Comparison of ENCODE assay signal across 15 cellular contexts in genomic region chr18:45785015-45785597, GRCh38. TPM values are rescaled to one million over a fixed set of nuclear protein-coding genes. Genes with fewer than 3 reads are reported as not detected.
DNase-seq lines count a peak whose midpoint lies in the region; ATAC-seq, FAIRE-seq and TF ChIP-seq lines count a peak whose summit lies in the region.
"Had no signal": no experiment of that assay in that cellular context is flagged by ENCODE, and none has a peak within 500 bp of the region (broad histone marks: within the 10 kb centered on the region; RNA-seq: fewer than 3 reads in every experiment).

No MANE protein-coding gene starts in this region.

- H3K4me3 ChIP-seq in GM23338: no peak overlapping the region
- H3K4me3 ChIP-seq in keratinocyte (ENCODE audit: control insufficient read depth in 2 of 3, extremely low read depth in 1 of 3, insufficient read depth in 2 of 3, low read depth in 1 of 3, low read length in 3 of 3): no peak overlapping the region
- H3K4me3 ChIP-seq: lung had no signal

- H3K9me3 ChIP-seq in keratinocyte (ENCODE audit: control insufficient read depth, low read depth, low read length): no peaks in the 10 kb centered on the region

- H3K9ac ChIP-seq in keratinocyte (ENCODE audit: control insufficient read depth, extremely low read depth, insufficient read depth, low read length): no peak overlapping the region

- intact Hi-C loops in activated T-helper 2 cell treated with anti-CD3 and anti-CD28 coated beads, Interferon-gamma antibody, Interleukin-2, Interleukin-4, amounts not matched to agents 10 μg/mL and 5 μg/mL and 100 μg/mL, durations not matched to agents 14 hours and 24 hours and 36 hours (cut with micrococcal nuclease): no loop called here

- H3K4me1 ChIP-seq in GM23338 (ENCODE audit: insufficient read depth) (peaks cover 6% of the 10 kb centered on the region), keratinocyte (ENCODE audit: control insufficient read depth, extremely low read depth, insufficient read depth, low read length) (peaks cover 23% of the 10 kb centered on the region)

- H3K4me2 ChIP-seq in GM23338 (no peak overlapping the region), keratinocyte (ENCODE audit: control insufficient read depth, extremely low read depth, insufficient read depth, low read depth, low read length) (peak overlapping the region; percentile 71)

- H3K79me2 ChIP-seq in GM23338 (replicated peaks; ENCODE audit: insufficient read depth) (no peaks in the 10 kb centered on the region), keratinocyte (ENCODE audit: control insufficient read depth, insufficient read depth, low read length) (no peaks in the 10 kb centered on the region)

- CTCF ChIA-PET in activated CD4-positive, alpha-beta memory T cell treated with anti-CD3 and anti-CD28 coated beads, Interleukin-2, amount 10 ng/mL, durations not matched to agents 7 days and 5 days (lab: Charles Lee): no interaction called here

- no peak overlapping the region for H3K27ac ChIP-seq in GM23338 (ENCODE audit: low read depth)
- no peak overlapping the region for H3K27ac ChIP-seq in keratinocyte (ENCODE audit: control insufficient read depth, insufficient read depth, low read length)

- H2AFZ ChIP-seq in GM23338 (no peak overlapping the region), keratinocyte (ENCODE audit: control insufficient read depth, low read length) (peak overlapping the region; percentile 72)

- dilution Hi-C loops in keratinocyte (cut with MboI; ENCODE audit: extremely low pct_ligation_motif_present, low sequenced_read_pairs): no loop called here

- no peaks in the 10 kb centered on the region for H3K36me3 Mint-ChIP-seq in GM23338 (ENCODE audit: low read depth)
- no peaks in the 10 kb centered on the region for H3K36me3 Mint-ChIP-seq in activated CD4-positive, alpha-beta memory T cell treated with anti-CD3 and anti-CD28 coated beads, Interleukin-2, amount 10 ng/mL, durations not matched to agents 7 days and 5 days (ENCODE audit: low read depth)
- H3K36me3 Mint-ChIP-seq in activated T-helper 2 cell treated with anti-CD3 and anti-CD28 coated beads, Interferon-gamma antibody, Interleukin-2, Interleukin-4, amounts not matched to agents 10 μg/mL and 5 μg/mL and 100 μg/mL, durations not matched to agents 14 hours and 24 hours and 36 hours (ENCODE audit: low read depth): no peaks in the 10 kb centered on the region

- H3K9me1 ChIP-seq in keratinocyte (ENCODE audit: control insufficient read depth, extremely low read depth, insufficient read depth, low read length): no peaks in the 10 kb centered on the region

- 0 out of 2 replicates have a peak overlapping the region, but pooled peaks have one; percentile 4 for H3K27ac Mint-ChIP-seq in GM23338
- H3K27ac Mint-ChIP-seq in activated CD4-positive, alpha-beta memory T cell treated with anti-CD3 and anti-CD28 coated beads, Interleukin-2, amount 10 ng/mL, durations not matched to agents 7 days and 5 days: peak overlapping the region; percentile 41
- H3K27ac Mint-ChIP-seq in activated T-helper 2 cell treated with anti-CD3 and anti-CD28 coated beads, Interferon-gamma antibody, Interleukin-2, Interleukin-4, amounts not matched to agents 10 μg/mL and 5 μg/mL and 100 μg/mL, durations not matched to agents 14 hours and 24 hours and 36 hours: no peak overlapping the region

- no peaks in the 10 kb centered on the region for H3K9me3 Mint-ChIP-seq in GM23338
- no peaks in the 10 kb centered on the region for H3K9me3 Mint-ChIP-seq in activated CD4-positive, alpha-beta memory T cell treated with anti-CD3 and anti-CD28 coated beads, Interleukin-2, amount 10 ng/mL, durations not matched to agents 7 days and 5 days
- no peaks in the 10 kb centered on the region for H3K9me3 Mint-ChIP-seq in activated T-helper 2 cell treated with anti-CD3 and anti-CD28 coated beads, Interferon-gamma antibody, Interleukin-2, Interleukin-4, amounts not matched to agents 10 μg/mL and 5 μg/mL and 100 μg/mL, durations not matched to agents 14 hours and 24 hours and 36 hours

- TF ChIP-seq CTCF in GM23338 (conservative IDR thresholded peaks at IDR 0.05; ENCODE audit: low read depth in 2 of 2) (no peak), keratinocyte (optimal IDR thresholded peaks at IDR 0.05 in 1 of 3, IDR thresholded peaks at IDR 0.05 in 1 of 3, conservative IDR thresholded peaks at IDR 0.05 in 1 of 3; ENCODE audit: extremely low read depth in 1 of 3, insufficient read depth in 2 of 3, low read length in 3 of 3) (no peak)

- peaks cover 8% of the 10 kb centered on the region for H3K27me3 Mint-ChIP-seq in GM23338 (ENCODE audit: insufficient read depth, low read depth, poor library complexity)
- peaks cover 5% of the 10 kb centered on the region for H3K27me3 Mint-ChIP-seq in activated CD4-positive, alpha-beta memory T cell treated with anti-CD3 and anti-CD28 coated beads, Interleukin-2, amount 10 ng/mL, durations not matched to agents 7 days and 5 days
- H3K27me3 Mint-ChIP-seq in activated T-helper 2 cell treated with anti-CD3 and anti-CD28 coated beads, Interferon-gamma antibody, Interleukin-2, Interleukin-4, amounts not matched to agents 10 μg/mL and 5 μg/mL and 100 μg/mL, durations not matched to agents 14 hours and 24 hours and 36 hours (ENCODE audit: low read depth): peaks cover 7% of the 10 kb centered on the region

- H3K36me3 ChIP-seq in GM23338 (ENCODE audit: insufficient read depth) (no peaks in the 10 kb centered on the region), keratinocyte (ENCODE audit: control insufficient read depth in 2 of 2, extremely low read depth in 1 of 2, insufficient read depth in 2 of 2, low read length in 2 of 2) (no peaks in the 10 kb centered on the region)

- peaks cover 15% of the 10 kb centered on the region for H3K4me1 Mint-ChIP-seq in GM23338
- H3K4me1 Mint-ChIP-seq in activated CD4-positive, alpha-beta memory T cell treated with anti-CD3 and anti-CD28 coated beads, Interleukin-2, amount 10 ng/mL, durations not matched to agents 7 days and 5 days: peaks cover 2% of the 10 kb centered on the region
- no peaks in the 10 kb centered on the region for H3K4me1 Mint-ChIP-seq in activated T-helper 2 cell treated with anti-CD3 and anti-CD28 coated beads, Interferon-gamma antibody, Interleukin-2, Interleukin-4, amounts not matched to agents 10 μg/mL and 5 μg/mL and 100 μg/mL, durations not matched to agents 14 hours and 24 hours and 36 hours (ENCODE audit: low read depth)

- no peaks in the 10 kb centered on the region for H3K27me3 ChIP-seq in GM23338 (ENCODE audit: insufficient read depth)
- H3K27me3 ChIP-seq in keratinocyte (ENCODE audit: control insufficient read depth, extremely low read depth, insufficient read depth, low read length): no peaks in the 10 kb centered on the region

- FAIRE-seq in GM18507 (lab: Jason Lieb, UNC) (peak; percentile 54), keratinocyte (lab: Jason Lieb, UNC) (peak; percentile 94)

- no peak overlapping the region for H3K4me3 Mint-ChIP-seq in GM23338
- peak overlapping the region; percentile 34 for H3K4me3 Mint-ChIP-seq in activated CD4-positive, alpha-beta memory T cell treated with anti-CD3 and anti-CD28 coated beads, Interleukin-2, amount 10 ng/mL, durations not matched to agents 7 days and 5 days
- no peak overlapping the region for H3K4me3 Mint-ChIP-seq in activated T-helper 2 cell treated with anti-CD3 and anti-CD28 coated beads, Interferon-gamma antibody, Interleukin-2, Interleukin-4, amounts not matched to agents 10 μg/mL and 5 μg/mL and 100 μg/mL, durations not matched to agents 14 hours and 24 hours and 36 hours (ENCODE audit: low read depth)

- H4K20me1 ChIP-seq in GM23338 (replicated peaks; ENCODE audit: insufficient read depth) (no peaks in the 10 kb centered on the region), keratinocyte (ENCODE audit: control insufficient read depth, extremely low read depth, insufficient read depth, low read length) (no peaks in the 10 kb centered on the region)

- POLR2A ChIA-PET in activated CD4-positive, alpha-beta memory T cell treated with anti-CD3 and anti-CD28 coated beads, Interleukin-2, amount 10 ng/mL, durations not matched to agents 7 days and 5 days (lab: Charles Lee): interaction anchor here (1.0 kb wide), 1 partner anchor 10 kb away, joined by 3 read pairs; no protein-coding TSS in a partner anchor

- no peaks in the 10 kb centered on the region for H3F3A ChIP-seq in GM23338 (replicated peaks; ENCODE audit: low read depth)

- H3K9me2 ChIP-seq in GM23338 (ENCODE audit: insufficient read depth): peaks cover 4% of the 10 kb centered on the region; the same call in 1 of the 2 replicates

- no peak for ATAC-seq in GM23338
- no peak for ATAC-seq in HG03025 (IDR thresholded peaks at IDR 0.05; ENCODE audit: low FRiP score, unreplicated experiment)
- ATAC-seq in GM19023 (IDR thresholded peaks at IDR 0.05; ENCODE audit: unreplicated experiment): no peak
- ATAC-seq: Panc1 had no signal

- no peak for DNase-seq in GM18507 (ENCODE audit: extremely low spot score, insufficient read length, low read depth)
- DNase-seq in GM23338 (ENCODE audit: low spot score): no peak
- peak; percentile 42 for DNase-seq in activated CD4-positive, alpha-beta memory T cell treated with anti-CD3 and anti-CD28 coated beads, Interleukin-2, amount 10 ng/mL, durations not matched to agents 7 days and 5 days
- DNase-seq in keratinocyte (ENCODE audit: low read depth, low spot score): no peak
- no peak for DNase-seq in NCI-H510A (lab: John Stamatoyannopoulos, UW)
- DNase-seq in activated T-helper 2 cell treated with anti-CD3 and anti-CD28 coated beads, Interferon-gamma antibody, Interleukin-2, Interleukin-4, amounts not matched to agents 10 μg/mL and 5 μg/mL and 100 μg/mL, durations not matched to agents 14 hours and 24 hours and 36 hours (ENCODE audit: low spot score): no peak
- DNase-seq: DMS 273 treated with DMSO at 0.1 percent for 48 hours; KBM-7; NCI-H2107; posterior cingulate gyrus; stimulated activated CD4-positive, alpha-beta T cell treated with anti-CD3 and anti-CD28 coated beads, Interleukin-4, amount 100 ng/mL, for 24 hours had no signal

RNA-seq across cellular contexts. Expression of gene SIGLEC15, which starts 40.4 kb away (rescaled TPM):
- 0.31 TPM in 1 of 2 replicates, not detected in the other for total RNA-seq in GM23338 (2014; rRNA removed; shearing (Covaris generic))
- polyA plus RNA-seq in GM23338 (2016; fragmentation: Nextera tagmentation; extraction: Ambion mirVana) (0.29 and 0.35 TPM in 2 replicates), keratinocyte (0.10 TPM in 1 of 3 replicates, not detected in the others)
- total RNA-seq in activated CD4-positive, alpha-beta memory T cell treated with anti-CD3 and anti-CD28 coated beads, Interleukin-2, amount 10 ng/mL, durations not matched to agents 7 days and 5 days: not detected
- not detected for polyA plus RNA-seq in keratinocyte (2011; ENCODE audit: low read depth)
- polyA plus RNA-seq in keratinocyte (2011; cell fraction: cytosol; rRNA removed): 0.04 and 0.05 TPM in 2 replicates
- polyA plus RNA-seq in keratinocyte (2011; cell fraction: nucleus; rRNA removed): 0.07 TPM in 1 of 2 replicates, not detected in the other
- 0.07 and 0.11 TPM in 2 replicates for polyA plus RNA-seq in keratinocyte (2012; ENCODE audit: low replicate concordance)
- 0.75 TPM in 1 of 3 replicates, not detected in the others for polyA minus RNA-seq in keratinocyte
- not detected for polyA minus RNA-seq in keratinocyte (2011; cell fraction: cytosol; rRNA and poly(A)+ RNA removed)
- not detected in 2 replicates for polyA minus RNA-seq in keratinocyte (2011; cell fraction: nucleus; rRNA and poly(A)+ RNA removed)
- not detected in 2 replicates for total RNA-seq in activated T-helper 2 cell treated with anti-CD3 and anti-CD28 coated beads, Interferon-gamma antibody, Interleukin-2, Interleukin-4, amounts not matched to agents 10 μg/mL and 5 μg/mL and 100 μg/mL, durations not matched to agents 14 hours and 24 hours and 36 hours
